Comparison of ENCODE assay signal across 1 cellular context in the genomic region with DNA sequence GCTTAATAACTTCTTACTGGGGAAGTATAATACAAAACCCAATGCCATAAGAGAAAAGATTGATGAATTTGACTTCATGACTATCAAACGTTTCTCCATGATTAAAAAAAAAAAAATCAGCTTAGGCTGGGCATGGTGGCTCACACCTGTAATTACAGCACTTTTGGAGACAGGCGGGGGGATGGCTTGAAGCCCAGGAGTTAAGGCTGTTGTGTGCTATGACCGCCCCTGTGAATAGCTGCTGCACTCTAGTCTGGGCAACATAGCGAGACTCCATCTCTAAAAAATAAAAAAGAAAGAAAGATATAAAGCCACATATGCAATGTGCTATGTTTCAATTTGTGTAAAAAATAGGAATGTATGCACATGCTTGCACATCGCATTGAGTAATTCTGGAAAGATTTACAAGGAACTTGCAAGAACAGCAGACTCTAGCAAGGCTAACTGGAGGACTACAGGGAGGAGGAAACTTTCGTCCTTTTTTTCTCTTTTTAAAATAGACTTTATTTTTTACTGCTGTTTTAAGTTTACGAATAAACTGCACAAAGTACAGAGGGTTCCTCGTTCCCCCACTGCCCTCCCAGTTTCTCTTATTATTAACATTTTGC.
TF ChIP-seq lines count a peak whose summit lies in the region.

No MANE protein-coding gene starts in this region.

TF ChIP-seq in SK-N-SH treated with all-trans-retinoic acid at 6 μM for 48 hours, 23 proteins besides CTCF, POLR2A, EP300 and RAD21 (continued from another document):
- TF ChIP-seq, protein P1, sequence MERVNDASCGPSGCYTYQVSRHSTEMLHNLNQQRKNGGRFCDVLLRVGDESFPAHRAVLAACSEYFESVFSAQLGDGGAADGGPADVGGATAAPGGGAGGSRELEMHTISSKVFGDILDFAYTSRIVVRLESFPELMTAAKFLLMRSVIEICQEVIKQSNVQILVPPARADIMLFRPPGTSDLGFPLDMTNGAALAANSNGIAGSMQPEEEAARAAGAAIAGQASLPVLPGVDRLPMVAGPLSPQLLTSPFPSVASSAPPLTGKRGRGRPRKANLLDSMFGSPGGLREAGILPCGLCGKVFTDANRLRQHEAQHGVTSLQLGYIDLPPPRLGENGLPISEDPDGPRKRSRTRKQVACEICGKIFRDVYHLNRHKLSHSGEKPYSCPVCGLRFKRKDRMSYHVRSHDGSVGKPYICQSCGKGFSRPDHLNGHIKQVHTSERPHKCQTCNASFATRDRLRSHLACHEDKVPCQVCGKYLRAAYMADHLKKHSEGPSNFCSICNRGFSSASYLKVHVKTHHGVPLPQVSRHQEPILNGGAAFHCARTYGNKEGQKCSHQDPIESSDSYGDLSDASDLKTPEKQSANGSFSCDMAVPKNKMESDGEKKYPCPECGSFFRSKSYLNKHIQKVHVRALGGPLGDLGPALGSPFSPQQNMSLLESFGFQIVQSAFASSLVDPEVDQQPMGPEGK (CRISPR knock-in tag; IDR thresholded peaks at IDR 0.05; ENCODE audit: borderline replicate concordance), result no peak
